ENCODE assay signal across 8 cellular contexts in genomic region chr6:14638932-14639875, GRCh38.
DNase-seq lines count a peak whose midpoint lies in the region; ATAC-seq and TF ChIP-seq lines count a peak whose summit lies in the region.

No MANE protein-coding gene starts in this region.

- no peaks in the 10 kb centered on the region for H3K79me2 ChIP-seq in Karpas-422 (ENCODE audit: low read length)

- intact Hi-C loops in left ventricle myocardium inferior (cut with micrococcal nuclease), result no loop called here
- intact Hi-C loops in stomach (cut with DNase I; ENCODE audit: low total_unique reads), result no loop called here

- DNase-seq in EL (peak; percentile 17), Karpas-422 (no peak), left ventricle myocardium inferior (peak; percentile 52), stomach (no peak), NCI-H187 treated with DMSO at 0.1 percent for 48 hours (lab: John Stamatoyannopoulos, UW) (no peak), NCI-H2196 (lab: John Stamatoyannopoulos, UW; ENCODE audit: unreplicated experiment) (no peak)

- no peak overlapping the region for H2AFZ ChIP-seq in Karpas-422 (ENCODE audit: low read length)

- no peak overlapping the region for H3K9ac ChIP-seq in Karpas-422 (ENCODE audit: low read length)

- no peaks in the 10 kb centered on the region for H3K27me3 ChIP-seq in Karpas-422 (ENCODE audit: low read length)
- H3K27me3 ChIP-seq in left ventricle myocardium inferior (ENCODE audit: low read depth), result no peaks in the 10 kb centered on the region
- no peaks in the 10 kb centered on the region for H3K27me3 ChIP-seq in stomach

- no peak for ATAC-seq in GM21360 (IDR thresholded peaks at IDR 0.05; ENCODE audit: unreplicated experiment)

- H3K4me3 ChIP-seq in Karpas-422 (ENCODE audit: low read length) (no peak overlapping the region), WI38 (ENCODE audit: low read depth, low read length) (peak overlapping the region; percentile 5; the same call in 1 of the 2 replicates), left ventricle myocardium inferior (peak overlapping the region; percentile 54), stomach (peak overlapping the region in 3 of 4 donors; percentile 15 to 17 (median 16))

- no peaks in the 10 kb centered on the region for H3K36me3 ChIP-seq in Karpas-422 (ENCODE audit: insufficient read depth, low read length)
- H3K36me3 ChIP-seq in left ventricle myocardium inferior, result no peaks in the 10 kb centered on the region
- H3K36me3 ChIP-seq in stomach, result no peaks in the 10 kb centered on the region

- peaks cover 24% of the 10 kb centered on the region for H3K4me1 ChIP-seq in Karpas-422 (ENCODE audit: low read length)
- H3K4me1 ChIP-seq in left ventricle myocardium inferior, result peaks cover 43% of the 10 kb centered on the region
- peaks cover 6 to 23% (median 12%) of the 10 kb centered on the region in 4 donors for H3K4me1 ChIP-seq in stomach

- WGBS in stomach, 5 donors, result 11 to 22% (median 17%) methylated on average over 13 of the region's 13 CpGs

- no peak for TF ChIP-seq CTCF in WI38 (IDR thresholded peaks at IDR 0.05; ENCODE audit: low read depth, low read length)
- TF ChIP-seq CTCF in left ventricle myocardium inferior (IDR thresholded peaks at IDR 0.05; ENCODE audit: borderline replicate concordance), result peak; percentile 45
- TF ChIP-seq CTCF in stomach (IDR thresholded peaks at IDR 0.05), result peak in 1 of 7 experiments; percentile 7

- H3K27ac ChIP-seq in Karpas-422 (ENCODE audit: low read length) (no peak overlapping the region), left ventricle myocardium inferior (replicated peaks) (peak overlapping the region; percentile 87), stomach (peak overlapping the region in 3 of 5 donors; percentile 17 to 50 (median 18))

- TF ChIP-seq EP300 in stomach (IDR thresholded peaks at IDR 0.05), result no peak

- peak overlapping the region; percentile 37 for H3K4me2 ChIP-seq in Karpas-422 (ENCODE audit: low read depth, low read length, poor library complexity, severe bottlenecking)

- no peaks in the 10 kb centered on the region; the same call in 1 of the 2 replicates for H4K20me1 ChIP-seq in Karpas-422 (ENCODE audit: insufficient read depth, low read depth, low read length)

- TF ChIP-seq POLR2A in stomach (IDR thresholded peaks at IDR 0.05), result no peak

- no peaks in the 10 kb centered on the region for H3K9me2 ChIP-seq in Karpas-422 (replicated peaks; ENCODE audit: insufficient read depth, low read length)

- H3K9me3 ChIP-seq in Karpas-422 (ENCODE audit: low read length), result no peaks in the 10 kb centered on the region
- H3K9me3 ChIP-seq in left ventricle myocardium inferior (replicated peaks), result no peaks in the 10 kb centered on the region
- H3K9me3 ChIP-seq in stomach, result no peaks in the 10 kb centered on the region

Comparison
In these comparisons a context has a peak if more than half of its experiments do, and no peak if none do; other contexts are left out.
1. DNase-seq: peak in EL (single experiment) and left ventricle myocardium inferior (single experiment); none in Karpas-422 (single experiment), stomach (single experiment), NCI-H187 treated with DMSO at 0.1 percent for 48 hours (single experiment) and NCI-H2196 (single experiment).